ENCODE assay signal across 17 cellular contexts in the genomic region with DNA sequence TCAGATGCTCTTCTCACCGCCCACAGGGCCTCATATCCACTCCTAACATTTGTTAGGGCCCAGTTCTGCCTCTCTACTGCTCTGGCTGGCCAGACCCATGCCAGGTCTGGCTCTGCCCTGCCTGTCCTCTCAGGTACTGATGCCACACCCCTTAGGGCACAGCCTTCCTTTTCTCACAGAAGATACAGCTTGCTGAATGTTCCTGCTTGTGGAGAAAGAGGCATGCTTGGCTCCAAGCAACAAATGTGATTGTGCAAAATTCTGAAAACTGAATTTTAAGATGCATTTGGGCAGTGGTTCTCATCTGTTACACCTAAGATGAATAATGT.
"Had no signal": no experiment of that assay in that cellular context is flagged by ENCODE, and none has a peak within 500 bp of the region (broad histone marks: within the 10 kb centered on the region; RNA-seq: fewer than 3 reads in every experiment).

No MANE protein-coding gene starts in this region.

- H3K36me3 Mint-ChIP-seq: memory B cell, naive B cell had no signal

- H3K27me3 Mint-ChIP-seq: activated CD4-positive, alpha-beta T cell treated with anti-CD3 and anti-CD28 coated beads, Interleukin-2, amount 10 ng/mL, durations not matched to agents 7 days and 5 days; activated T-cell treated with anti-CD3 and anti-CD28 coated beads, Interleukin-2, amount 50 U/mL, for 24 hours had no signal

- H3K36me3 ChIP-seq: neutrophil, pancreas had no signal

- H3K27ac ChIP-seq: body of pancreas, neutrophil, pancreas had no signal

- H3K9me3 ChIP-seq: body of pancreas, neutrophil, pancreas, tibial nerve had no signal

- H3K4me3 Mint-ChIP-seq: activated CD4-positive, alpha-beta T cell treated with anti-CD3 and anti-CD28 coated beads, Interleukin-2, amount 10 ng/mL, durations not matched to agents 7 days and 5 days; activated CD8-positive, alpha-beta T cell treated with anti-CD3 and anti-CD28 coated beads, Interleukin-2, amount 10 ng/mL, durations not matched to agents 7 days and 5 days; activated naive CD4-positive, alpha-beta T cell treated with anti-CD3 and anti-CD28 coated beads for 36 hours; activated T-cell treated with anti-CD3 and anti-CD28 coated beads, Interleukin-2, amount 50 U/mL, for 24 hours; memory B cell; naive B cell; T-helper 1 cell treated with Interleukin-12 subunit alpha and Interleukin-12 subunit beta and Interleukin-4 antibody, amounts not matched to agents 30 μg/mL and 1 μg/mL, for 36 hours had no signal

- H3K4me3 ChIP-seq: body of pancreas, coronary artery, pancreas, tibial nerve had no signal

- H3K27me3 ChIP-seq: body of pancreas, neutrophil, pancreas, tibial nerve had no signal

- H3K4me1 ChIP-seq: body of pancreas, pancreas had no signal

- H3K9me3 Mint-ChIP-seq: activated naive CD4-positive, alpha-beta T cell treated with anti-CD3 and anti-CD28 coated beads for 36 hours; activated T-cell treated with anti-CD3 and anti-CD28 coated beads, Interleukin-2, amount 50 U/mL, for 24 hours; memory B cell; naive B cell; T-helper 1 cell treated with Interleukin-12 subunit alpha and Interleukin-12 subunit beta and Interleukin-4 antibody, amounts not matched to agents 30 μg/mL and 1 μg/mL, for 36 hours had no signal

- ATAC-seq: activated CD8-positive, alpha-beta T cell treated with anti-CD3 and anti-CD28 coated beads, Interleukin-2, amount 10 ng/mL, durations not matched to agents 7 days and 5 days; body of pancreas; pancreas; stimulated activated naive CD8-positive, alpha-beta T cell treated with anti-CD3 and anti-CD28 coated beads, Interleukin-15, Interleukin-2, amounts not matched to agents 100 U/mL and 50 U/mL, for 24 hours had no signal

- H3K4me1 Mint-ChIP-seq: memory B cell, naive B cell had no signal

- DNase-seq: activated CD4-positive, alpha-beta T cell treated with anti-CD3 and anti-CD28 coated beads, Interleukin-2, amount 10 ng/mL, durations not matched to agents 7 days and 5 days; activated CD8-positive, alpha-beta T cell treated with anti-CD3 and anti-CD28 coated beads, Interleukin-2, amount 10 ng/mL, durations not matched to agents 7 days and 5 days; activated naive CD4-positive, alpha-beta T cell treated with anti-CD3 and anti-CD28 coated beads for 36 hours; activated T-cell treated with anti-CD3 and anti-CD28 coated beads, Interleukin-2, amount 50 U/mL, for 24 hours; body of pancreas; hypothalamus; naive B cell; pancreas; stimulated activated CD4-positive, alpha-beta T cell treated with anti-CD3 and anti-CD28 coated beads, Interleukin-12 subunit alpha, Interleukin-12 subunit beta, amount 100 ng/mL, for 4 hours; stimulated activated CD4-positive, alpha-beta T cell treated with anti-CD3 and anti-CD28 coated beads, Interleukin-1b, Interleukin-23, amount 100 ng/mL, for 48 hours; stimulated activated CD8-positive, alpha-beta memory T cell treated with anti-CD3 and anti-CD28 coated beads, Interleukin-4, amount 100 ng/mL, for 48 hours; stimulated activated naive CD8-positive, alpha-beta T cell treated with anti-CD3 and anti-CD28 coated beads, Interleukin-15, Interleukin-2, amounts not matched to agents 100 U/mL and 50 U/mL, for 24 hours had no signal

- H3K27ac Mint-ChIP-seq: activated CD4-positive, alpha-beta T cell treated with anti-CD3 and anti-CD28 coated beads, Interleukin-2, amount 10 ng/mL, durations not matched to agents 7 days and 5 days; activated CD8-positive, alpha-beta T cell treated with anti-CD3 and anti-CD28 coated beads, Interleukin-2, amount 10 ng/mL, durations not matched to agents 7 days and 5 days; activated naive CD4-positive, alpha-beta T cell treated with anti-CD3 and anti-CD28 coated beads for 36 hours; activated T-cell treated with anti-CD3 and anti-CD28 coated beads, Interleukin-2, amount 50 U/mL, for 24 hours; memory B cell; T-helper 1 cell treated with Interleukin-12 subunit alpha and Interleukin-12 subunit beta and Interleukin-4 antibody, amounts not matched to agents 30 μg/mL and 1 μg/mL, for 36 hours had no signal
